In the genomic region with DNA sequence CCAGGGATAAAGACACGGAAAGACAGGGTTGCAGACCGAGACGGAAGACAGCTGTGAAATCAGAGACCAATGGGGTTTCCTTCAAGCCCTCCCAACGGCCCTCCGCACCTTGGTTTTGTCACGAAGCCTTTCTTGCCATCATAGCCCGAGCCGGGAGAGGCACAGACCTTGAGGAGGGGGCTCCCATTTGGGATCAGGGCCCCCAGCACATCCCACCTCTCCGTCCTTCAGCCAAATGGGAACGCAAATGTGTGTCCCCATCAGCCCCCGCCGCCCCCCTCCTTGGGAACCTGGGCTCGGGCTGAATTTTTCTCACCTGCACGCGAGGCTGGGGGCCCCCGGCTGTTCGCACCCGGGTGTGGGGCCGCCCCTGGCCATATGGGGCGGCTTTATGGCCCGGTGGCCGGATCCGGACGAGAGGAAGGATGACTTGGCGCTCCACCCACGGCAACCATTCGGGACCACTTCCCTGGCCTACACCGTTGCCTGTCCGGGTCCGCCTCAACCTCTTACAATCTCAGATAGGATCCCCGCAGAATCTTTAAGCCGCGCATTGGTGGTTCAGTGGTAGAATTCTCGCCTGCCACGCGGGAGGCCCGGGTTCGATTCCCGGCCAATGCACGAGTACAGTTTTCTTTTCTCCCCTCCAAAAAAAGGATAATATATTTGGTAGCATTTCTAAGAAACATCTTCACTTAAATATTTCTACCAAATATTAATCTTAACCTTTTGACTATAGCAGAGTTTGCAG, we compare ENCODE assay signal across 8 cellular contexts. TPM values are rescaled to one million over a fixed set of nuclear protein-coding genes. Genes with fewer than 3 reads are reported as not detected.
DNase-seq lines count a peak whose midpoint lies in the region; ATAC-seq and TF ChIP-seq lines count a peak whose summit lies in the region.

No MANE protein-coding gene starts in this region.

- TF ChIP-seq CTCF in SK-N-SH (IDR thresholded peaks at IDR 0.05) (no peak), osteocyte (IDR thresholded peaks at IDR 0.05) (no peak)

- CTCF ChIA-PET in SK-N-SH (lab: Yijun Ruan, JAX), result interaction anchor here (1.1 to 4.9 kb wide), 9 partner anchors 13 to 98 kb away, joined by 3 to 50 read pairs (median 6); no protein-coding TSS in a partner anchor
- CTCF ChIA-PET in activated naive CD4-positive, alpha-beta T cell treated with anti-CD3 and anti-CD28 coated beads, Interleukin-2, amount 10 ng/mL, durations not matched to agents 7 days and 5 days (lab: Charles Lee), result interaction anchor here (0.6 to 2.5 kb wide), 6 partner anchors 13 to 170 kb away, joined by 3 to 15 read pairs (median 4); a partner anchor contains a TSS

- H3F3A ChIP-seq in SK-N-SH (replicated peaks; ENCODE audit: insufficient read depth), result peaks cover 29% of the 10 kb centered on the region

- no peaks in the 10 kb centered on the region for H3K9me3 ChIP-seq in SK-N-SH
- no peaks in the 10 kb centered on the region for H3K9me3 ChIP-seq in thymus (ENCODE audit: control insufficient read depth)

- peak overlapping the region; percentile 62 for H3K9ac ChIP-seq in SK-N-SH

- intact Hi-C loops in head of caudate nucleus (cut with DNase I), result loop anchor here (10.0 kb wide), 2 partner anchors 59 to 179 kb away; no protein-coding TSS in a partner anchor

- H3K4me1 Mint-ChIP-seq in activated naive CD4-positive, alpha-beta T cell treated with anti-CD3 and anti-CD28 coated beads, Interleukin-2, amount 10 ng/mL, durations not matched to agents 7 days and 5 days, result peaks cover 61% of the 10 kb centered on the region
- peaks cover 48% of the 10 kb centered on the region for H3K4me1 Mint-ChIP-seq in osteocyte (ENCODE audit: unreplicated experiment)

- H3K9me3 Mint-ChIP-seq in activated naive CD4-positive, alpha-beta T cell treated with anti-CD3 and anti-CD28 coated beads, Interleukin-2, amount 10 ng/mL, durations not matched to agents 7 days and 5 days, result no peaks in the 10 kb centered on the region
- H3K9me3 Mint-ChIP-seq in osteocyte (ENCODE audit: unreplicated experiment), result no peaks in the 10 kb centered on the region

- peak overlapping the region; percentile 53 to 81 for H3K4me3 ChIP-seq in SK-N-SH (ENCODE audit: low read depth in 2 of 2, low read length in 1 of 2)
- peak overlapping the region; percentile 52 for H3K4me3 ChIP-seq in thymus (ENCODE audit: low read length)

- H3K27me3 ChIP-seq in SK-N-SH (ENCODE audit: insufficient read depth), result no peaks in the 10 kb centered on the region; the same call in 1 of the 2 replicates
- peaks cover 60% of the 10 kb centered on the region for H3K27me3 ChIP-seq in thymus (ENCODE audit: control insufficient read depth, insufficient read depth)

- H3K36me3 ChIP-seq in SK-N-SH (replicated peaks in 1 of 2; ENCODE audit: control insufficient read depth in 1 of 2, insufficient read depth in 2 of 2, low read length in 1 of 2) (no peaks in the 10 kb centered on the region), thymus (ENCODE audit: control insufficient read depth, insufficient read depth) (no peaks in the 10 kb centered on the region)

- peak overlapping the region; percentile 97; the same call in 1 of the 2 replicates for H2AFZ ChIP-seq in SK-N-SH (ENCODE audit: low read depth)

- peak overlapping the region; percentile 93 for H3K4me3 Mint-ChIP-seq in activated naive CD4-positive, alpha-beta T cell treated with anti-CD3 and anti-CD28 coated beads, Interleukin-2, amount 10 ng/mL, durations not matched to agents 7 days and 5 days
- peak overlapping the region; percentile 87 for H3K4me3 Mint-ChIP-seq in osteocyte (ENCODE audit: unreplicated experiment)

- peak overlapping the region; percentile 84 for H3K27ac Mint-ChIP-seq in activated naive CD4-positive, alpha-beta T cell treated with anti-CD3 and anti-CD28 coated beads, Interleukin-2, amount 10 ng/mL, durations not matched to agents 7 days and 5 days
- H3K27ac Mint-ChIP-seq in osteocyte (ENCODE audit: unreplicated experiment), result peak overlapping the region; percentile 69

- TF ChIP-seq RAD21 in SK-N-SH (IDR thresholded peaks at IDR 0.05; ENCODE audit: low read length), result no peak

- no peak for TF ChIP-seq EP300 in SK-N-SH (IDR thresholded peaks at IDR 0.05; ENCODE audit: borderline replicate concordance in 1 of 2, low read depth in 1 of 2, low read length in 1 of 2)

- peaks cover 0 to 32% of the 10 kb centered on the region in 2 experiments; a peak in 1 of 4 replicates for H3K4me1 ChIP-seq in SK-N-SH (ENCODE audit: control insufficient read depth in 1 of 2, insufficient read depth in 2 of 2, low read depth in 1 of 2, low read length in 1 of 2)
- peaks cover 30% of the 10 kb centered on the region for H3K4me1 ChIP-seq in thymus (ENCODE audit: control insufficient read depth, insufficient read depth, low read length)

- peaks cover 5% of the 10 kb centered on the region; the same call in 1 of the 2 replicates for H4K20me1 ChIP-seq in SK-N-SH (ENCODE audit: insufficient read depth)

- H3K79me2 ChIP-seq in SK-N-SH (ENCODE audit: insufficient read depth), result no peaks in the 10 kb centered on the region

- WGBS in SK-N-SH (ENCODE audit: low lambda C conversion rate), result 6% methylated on average over 30 of the region's 40 CpGs
- WGBS in thymus, result under 1% methylated on average over 40 of the region's 40 CpGs

- peak overlapping the region; percentile 97 for H3K4me2 ChIP-seq in SK-N-SH

- H3K27me3 Mint-ChIP-seq in activated naive CD4-positive, alpha-beta T cell treated with anti-CD3 and anti-CD28 coated beads, Interleukin-2, amount 10 ng/mL, durations not matched to agents 7 days and 5 days, result peaks cover 92% of the 10 kb centered on the region
- H3K27me3 Mint-ChIP-seq in osteocyte (ENCODE audit: unreplicated experiment), result peaks cover 6% of the 10 kb centered on the region

- H3K36me3 Mint-ChIP-seq in activated naive CD4-positive, alpha-beta T cell treated with anti-CD3 and anti-CD28 coated beads, Interleukin-2, amount 10 ng/mL, durations not matched to agents 7 days and 5 days, result peaks cover 2% of the 10 kb centered on the region
- H3K36me3 Mint-ChIP-seq in osteocyte (ENCODE audit: unreplicated experiment), result no peaks in the 10 kb centered on the region

- DNase-seq in DMS 273 (lab: John Stamatoyannopoulos, UW; ENCODE audit: unreplicated experiment), result peak; percentile 84
- peak; percentile 74 for DNase-seq in HuH-7.5 (ENCODE audit: low spot score)
- peak; percentile 88 for DNase-seq in SK-N-SH
- DNase-seq in activated naive CD4-positive, alpha-beta T cell treated with anti-CD3 and anti-CD28 coated beads, Interleukin-2, amount 10 ng/mL, durations not matched to agents 7 days and 5 days, result peak; percentile 83
- DNase-seq in head of caudate nucleus, result peak in 41 of 42 donors; percentile 70 to 98 (median 88)
- peak; percentile 93 for DNase-seq in osteocyte (ENCODE audit: extremely low spot score, unreplicated experiment)

- no peaks in the 10 kb centered on the region for H3K9me2 ChIP-seq in SK-N-SH

- peak overlapping the region; percentile 17 to 54; a peak in 2 of 4 replicates for H3K27ac ChIP-seq in SK-N-SH (ENCODE audit: low read depth in 2 of 2, low read length in 1 of 2)
- H3K27ac ChIP-seq in thymus (ENCODE audit: low read depth), result no peak overlapping the region

- ATAC-seq in HG02763 (IDR thresholded peaks at IDR 0.05; ENCODE audit: unreplicated experiment), result no peak

- POLR2A ChIA-PET in SK-N-SH (lab: Yijun Ruan, JAX), result interaction anchor here (1.3 to 1.4 kb wide), 2 partner anchors 31 to 48 kb away, joined by 5 to 9 read pairs; no protein-coding TSS in a partner anchor

TF ChIP-seq in SK-N-SH, 30 proteins besides CTCF, POLR2A, EP300 and RAD21 (continues in another document):
- TF ChIP-seq TAF1 (IDR thresholded peaks at IDR 0.05; ENCODE audit: borderline replicate concordance, low read depth, low read length) (no peak), GABPA (IDR thresholded peaks at IDR 0.05; ENCODE audit: low read depth) (no peak), SIN3A (IDR thresholded peaks at IDR 0.05; ENCODE audit: borderline replicate concordance, low read depth, low read length) (0 out of 2 replicates have a peak, but pooled peaks have one; percentile 31)

RNA-seq across cellular contexts. Expression of a gene that starts 1.5 kb away (rescaled TPM):
- polyA plus RNA-seq in SK-N-SH (2012; rRNA removed), result 0.71 and 1.2 TPM in 2 replicates
- polyA plus RNA-seq in SK-N-SH (2012; cell fraction: cytosol; rRNA removed), result 0.42 and 0.67 TPM in 2 replicates
- 7.3 and 13.8 TPM in 2 replicates for polyA plus RNA-seq in SK-N-SH (2012; cell fraction: nucleus; rRNA removed)
- 2.0 and 2.3 TPM in 2 replicates for total RNA-seq in osteocyte
- polyA plus RNA-seq in thymus, result 0.75 TPM

RNA-seq across cellular contexts. Expression of a gene that starts 7.1 kb away (rescaled TPM):
- polyA plus RNA-seq in SK-N-SH (2012; rRNA removed) (0.13 and 0.46 TPM in 2 replicates), thymus (1.2 TPM)
- polyA plus RNA-seq in SK-N-SH (2012; cell fraction: cytosol; rRNA removed), result 0.15 and 0.18 TPM in 2 replicates
- 0.56 and 0.58 TPM in 2 replicates for polyA plus RNA-seq in SK-N-SH (2012; cell fraction: nucleus; rRNA removed)
- total RNA-seq in osteocyte, result not detected in 2 replicates

RNA-seq across cellular contexts. Expression of a gene that starts 26.8 kb away (rescaled TPM):
- 32.7 and 56.8 TPM in 2 replicates for polyA plus RNA-seq in SK-N-SH (2012; rRNA removed)
- polyA plus RNA-seq in SK-N-SH (2012; cell fraction: cytosol; rRNA removed), result 2.7 and 4.0 TPM in 2 replicates
- polyA plus RNA-seq in SK-N-SH (2012; cell fraction: nucleus; rRNA removed), result 201 and 297 TPM in 2 replicates
- 106 and 173 TPM in 2 replicates for total RNA-seq in osteocyte
- polyA plus RNA-seq in thymus, result 71.9 TPM

RNA-seq across cellular contexts. Expression of a gene that starts 37.4 kb away (rescaled TPM):
- polyA plus RNA-seq in SK-N-SH (2012; rRNA removed), result 42.0 and 43.4 TPM in 2 replicates
- polyA plus RNA-seq in SK-N-SH (2012; cell fraction: cytosol; rRNA removed), result 39.1 and 45.5 TPM in 2 replicates
- polyA plus RNA-seq in SK-N-SH (2012; cell fraction: nucleus; rRNA removed), result 81.4 and 130 TPM in 2 replicates
- 57.2 and 70.0 TPM in 2 replicates for total RNA-seq in osteocyte
- 73.9 TPM for polyA plus RNA-seq in thymus

RNA-seq across cellular contexts. Expression of a gene that starts 37.9 kb away (rescaled TPM):
- polyA plus RNA-seq in SK-N-SH (2012; rRNA removed), result 0.20 TPM in 1 of 2 replicates, not detected in the other
- polyA plus RNA-seq in SK-N-SH (2012; cell fraction: cytosol; rRNA removed), result 0.03 and 0.16 TPM in 2 replicates
- 0.36 TPM in 1 of 2 replicates, not detected in the other for polyA plus RNA-seq in SK-N-SH (2012; cell fraction: nucleus; rRNA removed)
- total RNA-seq in osteocyte, result not detected in 2 replicates
- polyA plus RNA-seq in thymus, result 5.0 TPM
